In genomic region chr10:78977761-78978305, GRCh38 we compare ENCODE assay signal across 9 cellular contexts.
A peak's percentile ranks its signal among the peaks of the same experiment; 100 is the strongest.
DNase-seq lines count a peak whose midpoint lies in the region; ATAC-seq and TF ChIP-seq lines count a peak whose summit lies in the region.
"Had no signal": no experiment of that assay in that cellular context is flagged by ENCODE, and none has a peak within 500 bp of the region (broad histone marks: within the 10 kb centered on the region; RNA-seq: fewer than 3 reads in every experiment).

No MANE protein-coding gene starts in this region.

- H3K27ac Mint-ChIP-seq in MCF 10A (ENCODE audit: low read depth, unreplicated experiment): peak overlapping the region; percentile 35
- H3K27ac Mint-ChIP-seq in natural killer cell treated with Interleukin-12 subunit alpha and Interleukin-12 subunit beta and Interleukin-15 and Interleukin-18, amount 100 ng/mL, for 72 hours: peak overlapping the region; percentile 92 to 98

- H3K9me3 Mint-ChIP-seq in MCF 10A (ENCODE audit: unreplicated experiment): no peaks in the 10 kb centered on the region
- H3K9me3 Mint-ChIP-seq in natural killer cell treated with Interleukin-12 subunit alpha and Interleukin-12 subunit beta and Interleukin-15 and Interleukin-18, amount 100 ng/mL, for 72 hours: no peaks in the 10 kb centered on the region

- H3K4me1 Mint-ChIP-seq in MCF 10A (ENCODE audit: insufficient read depth, unreplicated experiment): peaks cover 36% of the 10 kb centered on the region
- H3K4me1 Mint-ChIP-seq in natural killer cell treated with Interleukin-12 subunit alpha and Interleukin-12 subunit beta and Interleukin-15 and Interleukin-18, amount 100 ng/mL, for 72 hours (ENCODE audit: low read depth in 2 of 2): peaks cover 57 to 59% of the 10 kb centered on the region in 2 donors

- no peaks in the 10 kb centered on the region for H3K27me3 Mint-ChIP-seq in MCF 10A (ENCODE audit: insufficient read depth, unreplicated experiment)
- H3K27me3 Mint-ChIP-seq in natural killer cell treated with Interleukin-12 subunit alpha and Interleukin-12 subunit beta and Interleukin-15 and Interleukin-18, amount 100 ng/mL, for 72 hours: peaks cover 0 to 22% of the 10 kb centered on the region in 2 donors

- intact Hi-C loops in MCF 10A (cut with micrococcal nuclease): loop anchor here (10.0 kb wide), 1 partner anchor 217 kb away; no protein-coding TSS in a partner anchor

- no peak for TF ChIP-seq CTCF in AG10803 (conservative IDR thresholded peaks at IDR 0.05; ENCODE audit: low read length)
- TF ChIP-seq CTCF in MCF 10A (IDR thresholded peaks at IDR 0.05; ENCODE audit: unreplicated experiment): no peak
- TF ChIP-seq CTCF in GM10266 (IDR thresholded peaks at IDR 0.05; ENCODE audit: control insufficient read depth, insufficient read depth, low read depth, missing control alignments): no peak

- no peak overlapping the region for H3K4me3 ChIP-seq in AG10803 (ENCODE audit: low read length)

- ATAC-seq in natural killer cell treated with Interleukin-12 subunit alpha and Interleukin-12 subunit beta and Interleukin-15 and Interleukin-18, amount 100 ng/mL, for 72 hours: no peak
- ATAC-seq in HG02642 (IDR thresholded peaks at IDR 0.05; ENCODE audit: poor library complexity, unreplicated experiment): no peak

- no TSS peak for BruUV-seq in MCF 10A (replicated peaks; lab: Mats Ljungman, UMichigan)

- H3K4me3 Mint-ChIP-seq in MCF 10A (ENCODE audit: unreplicated experiment): no peak overlapping the region
- peak overlapping the region; percentile 38 for H3K4me3 Mint-ChIP-seq in natural killer cell treated with Interleukin-12 subunit alpha and Interleukin-12 subunit beta and Interleukin-15 and Interleukin-18, amount 100 ng/mL, for 72 hours

- no peak for TF ChIP-seq RAD21 in Ishikawa (IDR thresholded peaks at IDR 0.05; ENCODE audit: low read depth)

- no peaks in the 10 kb centered on the region for H3K36me3 Mint-ChIP-seq in MCF 10A (ENCODE audit: insufficient read depth, unreplicated experiment)
- H3K36me3 Mint-ChIP-seq in natural killer cell treated with Interleukin-12 subunit alpha and Interleukin-12 subunit beta and Interleukin-15 and Interleukin-18, amount 100 ng/mL, for 72 hours: no peaks in the 10 kb centered on the region

- CTCF ChIA-PET in MCF 10A (lab: Yijun Ruan, JAX): interaction anchor here (0.5 to 0.9 kb wide), 3 partner anchors 90 to 313 kb away, joined by 3 to 5 read pairs (median 3); no protein-coding TSS in a partner anchor

- POLR2A ChIA-PET in MCF 10A (lab: Yijun Ruan, JAX): interaction anchor here (0.7 to 2.3 kb wide), 6 partner anchors 14 to 93 kb away, joined by 3 to 7 read pairs (median 4); no protein-coding TSS in a partner anchor

- DNase-seq in AG10803 (ENCODE audit: low read depth): peak; percentile 91
- peak; percentile 98 for DNase-seq in MCF 10A (ENCODE audit: unreplicated experiment)
- no peak for DNase-seq in natural killer cell treated with Interleukin-12 subunit alpha and Interleukin-12 subunit beta and Interleukin-15 and Interleukin-18, amount 100 ng/mL, for 72 hours (ENCODE audit: low spot score)
- no peak for DNase-seq in Ammon's horn (ENCODE audit: low spot score)
- no peak for DNase-seq in GM10266 (ENCODE audit: extremely low spot score)
- no peak for DNase-seq in DMS53 treated with DMSO at 0.1 percent for 48 hours (lab: John Stamatoyannopoulos, UW; ENCODE audit: unreplicated experiment)
- DNase-seq: activated naive CD4-positive, alpha-beta T cell treated with anti-CD3 and anti-CD28 coated beads, Interleukin-2, amount 50 U/mL, for 16 hours had no signal

- no peak for TF ChIP-seq EP300 in Ishikawa (IDR thresholded peaks at IDR 0.05; ENCODE audit: borderline replicate concordance)

TF ChIP-seq in Ishikawa, 13 proteins besides CTCF, POLR2A, EP300 and RAD21:
- TF ChIP-seq CEBPB (IDR thresholded peaks at IDR 0.05): no peak; the same call in 1 of the 2 replicates
- 0 out of 2 replicates have a peak, but pooled peaks have one; percentile 36 for TF ChIP-seq ZBTB7A (IDR thresholded peaks at IDR 0.05; ENCODE audit: low read depth)

Comparison
In these comparisons a context has a peak if more than half of its experiments do, and no peak if none do; other contexts are left out.
1. DNase-seq: peak in AG10803 (single experiment) and MCF 10A (single experiment); none in natural killer cell treated with Interleukin-12 subunit alpha and Interleukin-12 subunit beta and Interleukin-15 and Interleukin-18, amount 100 ng/mL, for 72 hours (single experiment), Ammon's horn (single experiment), GM10266 (single experiment) and DMS53 treated with DMSO at 0.1 percent for 48 hours (single experiment).